16 cellular contexts compared by ENCODE assay signal in genomic region chr2:192669505-192670082, GRCh38.
DNase-seq lines count a peak whose midpoint lies in the region; ATAC-seq, FAIRE-seq and TF ChIP-seq lines count a peak whose summit lies in the region.
"Had no signal": no experiment of that assay in that cellular context is flagged by ENCODE, and none has a peak within 500 bp of the region (broad histone marks: within the 10 kb centered on the region; RNA-seq: fewer than 3 reads in every experiment).

No MANE protein-coding gene starts in this region.

- BruUV-seq in HepG2 (replicated peaks; lab: Mats Ljungman, UMichigan) = no TSS peak

- no peaks in the 10 kb centered on the region for H4K20me1 ChIP-seq in HepG2 (ENCODE audit: insufficient read depth, low read length)
- H4K20me1 ChIP-seq in Loucy (ENCODE audit: insufficient read depth, low read length, poor library complexity, severe bottlenecking) = no peaks in the 10 kb centered on the region

- TF ChIP-seq CTCF in HepG2 (CRISPR knock-in tag; IDR thresholded peaks at IDR 0.05) (no peak), right lobe of liver (IDR thresholded peaks at IDR 0.05) (no peak), Loucy (conservative IDR thresholded peaks at IDR 0.05; ENCODE audit: low read length) (no peak)

- H3K27ac ChIP-seq in HepG2 (ENCODE audit: extremely low read length, insufficient read depth, low read length) = no peak overlapping the region
- H3K27ac ChIP-seq in right lobe of liver = no peak overlapping the region
- H3K27ac ChIP-seq in SJCRH30 = no peak overlapping the region
- H3K27ac ChIP-seq: Peyer's patch had no signal

- DNase-seq in HepG2 (ENCODE audit: low spot score) = peak; percentile 11
- no peak for DNase-seq in right lobe of liver
- DNase-seq in SJCRH30 = peak in 1 of 2 experiments; percentile 44
- no peak for DNase-seq in activated CD8-positive, alpha-beta memory T cell treated with anti-CD3 and anti-CD28 coated beads, Interleukin-2, amount 10 ng/mL, durations not matched to agents 7 days and 5 days
- DNase-seq: CD4-positive, alpha-beta memory T cell; Kasumi-1; NCI-H146; NCI-H2081 treated with DMSO at 0.1 percent for 48 hours; Peyer's patch; SHP77; T-helper 9 cell had no signal

- no peak for TF ChIP-seq RAD21 in HepG2 (CRISPR knock-in tag; IDR thresholded peaks at IDR 0.05)

- H3K4me1 Mint-ChIP-seq in activated CD8-positive, alpha-beta memory T cell treated with anti-CD3 and anti-CD28 coated beads, Interleukin-2, amount 10 ng/mL, durations not matched to agents 7 days and 5 days = no peaks in the 10 kb centered on the region

- no peaks in the 10 kb centered on the region for H3K9me2 ChIP-seq in Loucy (replicated peaks; ENCODE audit: low read depth, low read length)

- peak overlapping the region in 2 of 3 experiments; percentile 3 to 11; a peak in 2 of 6 replicates for H3K4me3 ChIP-seq in HepG2 (replicated peaks in 1 of 3; ENCODE audit: insufficient read depth in 1 of 3, low read depth in 2 of 3, low read length in 3 of 3)
- H3K4me3 ChIP-seq in right lobe of liver = no peak overlapping the region
- H3K4me3 ChIP-seq in Loucy (ENCODE audit: low read length, poor library complexity, severe bottlenecking) = peak overlapping the region; percentile 49
- H3K4me3 ChIP-seq in SJCRH30 = peak overlapping the region; percentile 20
- no peak overlapping the region for H3K4me3 ChIP-seq in skeletal muscle satellite cell (ENCODE audit: low read length)
- H3K4me3 ChIP-seq: HAP-1, Peyer's patch had no signal

- H3K36me3 Mint-ChIP-seq in activated CD8-positive, alpha-beta memory T cell treated with anti-CD3 and anti-CD28 coated beads, Interleukin-2, amount 10 ng/mL, durations not matched to agents 7 days and 5 days = no peaks in the 10 kb centered on the region
- H3K36me3 Mint-ChIP-seq: CD4-positive, alpha-beta memory T cell had no signal

- H3K27me3 Mint-ChIP-seq in activated CD8-positive, alpha-beta memory T cell treated with anti-CD3 and anti-CD28 coated beads, Interleukin-2, amount 10 ng/mL, durations not matched to agents 7 days and 5 days = no peaks in the 10 kb centered on the region
- H3K27me3 Mint-ChIP-seq: CD4-positive, alpha-beta memory T cell had no signal

- no peaks in the 10 kb centered on the region for H3F3A ChIP-seq in Loucy (ENCODE audit: low read depth)

- CTCF ChIA-PET in HepG2 (lab: Yijun Ruan, JAX; ENCODE audit: low intra/inter-chr PET ratio, low total read pairs) = no interaction called here
- CTCF ChIA-PET in activated CD8-positive, alpha-beta memory T cell treated with anti-CD3 and anti-CD28 coated beads, Interleukin-2, amount 10 ng/mL, durations not matched to agents 7 days and 5 days (lab: Charles Lee) = no interaction called here

- H3K79me2 ChIP-seq in HepG2 (ENCODE audit: insufficient read depth, low read length) = no peaks in the 10 kb centered on the region
- no peaks in the 10 kb centered on the region for H3K79me2 ChIP-seq in Loucy (ENCODE audit: insufficient read depth, low read length)

- H3K4me1 ChIP-seq in HepG2 (ENCODE audit: insufficient read depth, low read length) (no peaks in the 10 kb centered on the region), right lobe of liver (no peaks in the 10 kb centered on the region), Loucy (ENCODE audit: insufficient read depth, low read length, poor library complexity, severe bottlenecking) (no peaks in the 10 kb centered on the region), SJCRH30 (no peaks in the 10 kb centered on the region), skeletal muscle satellite cell (ENCODE audit: control insufficient read depth, insufficient read depth, low read length) (no peaks in the 10 kb centered on the region)
- H3K4me1 ChIP-seq: HAP-1, Peyer's patch had no signal

- in situ Hi-C loops in HepG2 (cut with HindIII; ENCODE audit: extremely low pct_ligation_motif_present, low pct_unique_long_range_greater_than_20kb) = no loop called here

- H3K27me3 ChIP-seq in HepG2 (ENCODE audit: control insufficient read depth in 1 of 2, insufficient read depth in 2 of 2, low read length in 2 of 2) (no peaks in the 10 kb centered on the region), right lobe of liver (no peaks in the 10 kb centered on the region), Loucy (ENCODE audit: insufficient read depth, low read length, poor library complexity, severe bottlenecking) (no peaks in the 10 kb centered on the region), SJCRH30 (no peaks in the 10 kb centered on the region), skeletal muscle satellite cell (ENCODE audit: control insufficient read depth, insufficient read depth, low read length) (no peaks in the 10 kb centered on the region)
- H3K27me3 ChIP-seq: Peyer's patch had no signal

- peak; percentile 88 for ATAC-seq in HepG2
- no peak for ATAC-seq in right lobe of liver
- no peak for ATAC-seq in GM18868 (IDR thresholded peaks at IDR 0.05; ENCODE audit: unreplicated experiment)
- no peak for ATAC-seq in activated CD8-positive, alpha-beta memory T cell treated with anti-CD3 and anti-CD28 coated beads, Interleukin-2, amount 10 ng/mL, durations not matched to agents 7 days and 5 days
- ATAC-seq in HG03442 (IDR thresholded peaks at IDR 0.05; ENCODE audit: unreplicated experiment) = no peak

- intact Hi-C loops in HepG2 (cut with micrococcal nuclease; ENCODE audit: unreplicated experiment) (no loop called here), right lobe of liver (cut with DNase I) (no loop called here)

- H3K9ac ChIP-seq in HepG2 (ENCODE audit: insufficient read depth, low read depth, low read length) (no peak overlapping the region), Loucy (ENCODE audit: low read depth, low read length, poor library complexity, severe bottlenecking) (no peak overlapping the region), skeletal muscle satellite cell (ENCODE audit: low read depth, low read length) (no peak overlapping the region)

- TF ChIP-seq EP300 in HepG2 (IDR thresholded peaks at IDR 0.05; ENCODE audit: low read depth in 2 of 2, low read length in 2 of 2) = no peak
- no peak for TF ChIP-seq EP300 in HepG2 (CRISPR knock-in tag; IDR thresholded peaks at IDR 0.05; ENCODE audit: borderline replicate concordance)

- POLR2A ChIA-PET in HepG2 (lab: Yijun Ruan, JAX) = no interaction called here

- H2AFZ ChIP-seq in HepG2 (ENCODE audit: low read length) (peak overlapping the region; percentile 67), Loucy (ENCODE audit: low read length) (peak overlapping the region; percentile 59)

- no peak overlapping the region for H3K27ac Mint-ChIP-seq in activated CD8-positive, alpha-beta memory T cell treated with anti-CD3 and anti-CD28 coated beads, Interleukin-2, amount 10 ng/mL, durations not matched to agents 7 days and 5 days
- H3K27ac Mint-ChIP-seq: CD4-positive, alpha-beta memory T cell had no signal

- H3K4me2 ChIP-seq in HepG2 (ENCODE audit: low read depth, low read length) (peak overlapping the region; percentile 46), Loucy (ENCODE audit: low read depth, low read length, poor library complexity, severe bottlenecking) (peak overlapping the region; percentile 37), skeletal muscle satellite cell (ENCODE audit: low read length) (peak overlapping the region; percentile 33)

- H3K36me3 ChIP-seq in HepG2 (replicated peaks in 1 of 2; ENCODE audit: control insufficient read depth in 1 of 2, insufficient read depth in 2 of 2, low read length in 2 of 2) = no peaks in the 10 kb centered on the region
- no peaks in the 10 kb centered on the region for H3K36me3 ChIP-seq in right lobe of liver
- no peaks in the 10 kb centered on the region for H3K36me3 ChIP-seq in Loucy (ENCODE audit: insufficient read depth, low read length)
- H3K36me3 ChIP-seq in SJCRH30 = no peaks in the 10 kb centered on the region
- no peaks in the 10 kb centered on the region for H3K36me3 ChIP-seq in skeletal muscle satellite cell (ENCODE audit: insufficient read depth, low read length)
- H3K36me3 ChIP-seq: HAP-1, Peyer's patch had no signal

- no peak overlapping the region for H3K4me3 Mint-ChIP-seq in activated CD8-positive, alpha-beta memory T cell treated with anti-CD3 and anti-CD28 coated beads, Interleukin-2, amount 10 ng/mL, durations not matched to agents 7 days and 5 days
- H3K4me3 Mint-ChIP-seq: CD4-positive, alpha-beta memory T cell had no signal

- no peak for FAIRE-seq in HepG2 (lab: Jason Lieb, UNC)

- H3K9me3 Mint-ChIP-seq in activated CD8-positive, alpha-beta memory T cell treated with anti-CD3 and anti-CD28 coated beads, Interleukin-2, amount 10 ng/mL, durations not matched to agents 7 days and 5 days (ENCODE audit: low read depth) = no peaks in the 10 kb centered on the region

- no peak for TF ChIP-seq POLR2A in HepG2 (IDR thresholded peaks at IDR 0.05; ENCODE audit: insufficient read depth in 1 of 2, low read depth in 2 of 2, low read length in 2 of 2)
- no peak for TF ChIP-seq POLR2A in right lobe of liver (IDR thresholded peaks at IDR 0.05)

- no peaks in the 10 kb centered on the region for H3K9me3 ChIP-seq in HepG2 (ENCODE audit: low read length)
- no peaks in the 10 kb centered on the region for H3K9me3 ChIP-seq in right lobe of liver
- no peaks in the 10 kb centered on the region for H3K9me3 ChIP-seq in Loucy (ENCODE audit: insufficient read depth, low read depth, low read length)
- no peaks in the 10 kb centered on the region for H3K9me3 ChIP-seq in SJCRH30 (replicated peaks)
- no peaks in the 10 kb centered on the region for H3K9me3 ChIP-seq in skeletal muscle satellite cell (replicated peaks; ENCODE audit: low read length)
- H3K9me3 ChIP-seq: HAP-1, Peyer's patch had no signal

- 18% methylated on average over 8 of the region's 8 CpGs for WGBS in HepG2 (ENCODE audit: low lambda C conversion rate)
- WGBS in right lobe of liver (ENCODE audit: insufficient coverage, low coverage, low lambda C conversion rate, missing lambda C conversion rate) = 64% methylated on average over 8 of the region's 8 CpGs

TF ChIP-seq in HepG2, 621 proteins besides CTCF, POLR2A, EP300 and RAD21:
- 0 out of 2 replicates have a peak, but pooled peaks have one; percentile 53 for TF ChIP-seq ZNF20 (CRISPR knock-in tag; IDR thresholded peaks at IDR 0.05)
- TF ChIP-seq ZMYM2 (CRISPR knock-in tag; IDR thresholded peaks at IDR 0.05) = no peak
- TF ChIP-seq NFYB (CRISPR knock-in tag; IDR thresholded peaks at IDR 0.05) = peak; percentile 45; the same call in 1 of the 2 replicates
- peak; percentile 42 for TF ChIP-seq NFYC (CRISPR knock-in tag; IDR thresholded peaks at IDR 0.05)

Comparison
In these comparisons a context has a peak if more than half of its experiments do, and no peak if none do; other contexts are left out.
1. H3K4me3 ChIP-seq: peak in HepG2 (2 of 3), Loucy (single experiment) and SJCRH30 (single experiment); none in right lobe of liver (0 of 3) and skeletal muscle satellite cell (single experiment).
2. Peak in every context shown above with its lines, with median percentiles within 50 percentile points of each other: H3K4me2 ChIP-seq.